In genomic region chrX:116806288-116806802, GRCh38 we compare ENCODE assay signal across 25 cellular contexts.
"Had no signal": no experiment of that assay in that cellular context is flagged by ENCODE, and none has a peak within 500 bp of the region (broad histone marks: within the 10 kb centered on the region; RNA-seq: fewer than 3 reads in every experiment).

No MANE protein-coding gene starts in this region.

- H3K27me3 Mint-ChIP-seq: IgD-negative memory B cell had no signal

- H3K4me2 ChIP-seq: KMS-11 had no signal

- H3K4me3 ChIP-seq: K562, SJSA1, SK-N-MC had no signal

- H3K27me3 ChIP-seq: SJSA1 had no signal

- ATAC-seq: K562 had no signal

- H3K4me1 ChIP-seq: SJSA1 had no signal

- H3K4me3 Mint-ChIP-seq: IgD-negative memory B cell had no signal

- H3K36me3 ChIP-seq: SJSA1 had no signal

- FAIRE-seq: HTR-8/SVneo, K562, RCC 7860 had no signal

- H3K9me3 ChIP-seq: SJSA1 had no signal

- DNase-seq: Kasumi-1, MM.1S, NCI-H1092 treated with DMSO at 0.1 percent for 48 hours, NCI-H1436, NCI-H187, NCI-H2029, NCI-H2081 treated with DMSO at 0.1 percent for 48 hours, NCI-H2171, NCI-H226, NCI-H446, NCI-H510A, NCI-H524 treated with DMSO at 0.1 percent for 48 hours, NCI-H69, NCI-H774, Right ventricle myocardium superior, RPMI8226, SIG-M5 had no signal

- H3K27ac ChIP-seq: HL-60, KMS-11, SJSA1, SK-N-MC had no signal

- H3K27ac Mint-ChIP-seq: IgD-negative memory B cell had no signal
